Comparison of ENCODE assay signal across 22 cellular contexts in genomic region chr2:180050246-180050645, GRCh38. TPM values are rescaled to one million over a fixed set of nuclear protein-coding genes. Genes with fewer than 3 reads are reported as not detected.
DNase-seq lines count a peak whose midpoint lies in the region; ATAC-seq, FAIRE-seq and TF ChIP-seq lines count a peak whose summit lies in the region.
"Had no signal": no experiment of that assay in that cellular context is flagged by ENCODE, and none has a peak within 500 bp of the region (broad histone marks: within the 10 kb centered on the region; RNA-seq: fewer than 3 reads in every experiment).

No MANE protein-coding gene starts in this region.

- H3K56ac ChIP-seq in IMR-90 (ENCODE audit: extremely low read depth, insufficient read depth, low read length), result no peak overlapping the region
- no peak overlapping the region for H3K56ac ChIP-seq in H1 (replicated peaks; ENCODE audit: insufficient read length, low read depth, low read length)

- H2BK15ac ChIP-seq in IMR-90 (ENCODE audit: low read depth, low read length) (no peak overlapping the region), H1 (ENCODE audit: low read length) (no peak overlapping the region)

- H3K14ac ChIP-seq in IMR-90 (replicated peaks; ENCODE audit: low read depth, low read length) (no peak overlapping the region), H1 (ENCODE audit: insufficient read length) (no peak overlapping the region)

- no peak for ATAC-seq in IMR-90 (ENCODE audit: low read depth)
- ATAC-seq in T-cell (replicated peaks in 1 of 4), result no peak
- ATAC-seq in HG03442 (IDR thresholded peaks at IDR 0.05; ENCODE audit: unreplicated experiment), result no peak
- ATAC-seq: A549, HCT116, K562, SK-N-SH treated with all-trans-retinoic acid at 6 μM for 48 hours had no signal

- peaks cover 9 to 18% of the 10 kb centered on the region in 2 donors for H3K27me3 Mint-ChIP-seq in T-cell

- in situ Hi-C loops in IMR-90 (cut with MboI; ENCODE audit: low sequenced_read_pairs), result loop anchor here (25.0 kb wide), 1 partner anchor 638 kb away; no protein-coding TSS in a partner anchor

- H2BK5ac ChIP-seq in IMR-90 (ENCODE audit: low read depth, low read length, poor library complexity, severe bottlenecking) (no peak overlapping the region), H1 (ENCODE audit: low read depth, low read length) (no peak overlapping the region)

- no peaks in the 10 kb centered on the region for H3K36me3 Mint-ChIP-seq in T-cell

- H2AFZ ChIP-seq in IMR-90 (replicated peaks; ENCODE audit: low read length, poor library complexity) (no peak overlapping the region), H1 (ENCODE audit: low read length) (peak overlapping the region; percentile 92; the same call in 1 of the 2 replicates)

- H2BK12ac ChIP-seq in H1 (ENCODE audit: low read depth, low read length), result no peak overlapping the region

- 80% methylated on average over 1 of the region's 3 CpGs; no CpG with 5 or more reads in 1 of the 2 experiments for WGBS in IMR-90 (ENCODE audit: extremely low coverage in 2 of 2, insufficient read length in 1 of 2), 2 experiments
- WGBS in H1 (ENCODE audit: extremely low coverage in 1 of 2, insufficient coverage in 1 of 2, insufficient read length in 1 of 2, insufficient replicate concordance in 2 of 2, low coverage in 1 of 2, low lambda C conversion rate in 2 of 2, missing lambda C conversion rate in 1 of 2), 2 experiments, result 73% methylated on average over 3 of the region's 3 CpGs; no CpG with 5 or more reads in 1 of the 2 experiments

- TF ChIP-seq EP300 in H1 (IDR thresholded peaks at IDR 0.05; ENCODE audit: borderline replicate concordance in 1 of 2, low read depth in 2 of 2, low read length in 2 of 2), result no peak

- no peak overlapping the region for H3K23ac ChIP-seq in IMR-90 (ENCODE audit: low read depth, low read length)
- no peak overlapping the region for H3K23ac ChIP-seq in H1 (ENCODE audit: insufficient read length)

- no peak overlapping the region for H3K27ac ChIP-seq in IMR-90 (ENCODE audit: insufficient read depth, low read length)
- no peak overlapping the region for H3K27ac ChIP-seq in H1 (ENCODE audit: low read depth, low read length)
- H3K27ac ChIP-seq: A549, C4-2B had no signal

- H3K4me1 Mint-ChIP-seq in T-cell, result no peaks in the 10 kb centered on the region

- no peaks in the 10 kb centered on the region for H3K79me1 ChIP-seq in IMR-90 (ENCODE audit: low read depth in 1 of 2, low read length in 2 of 2)
- H3K79me1 ChIP-seq in H1 (ENCODE audit: low read depth, low read length), result no peaks in the 10 kb centered on the region

- H3K4ac ChIP-seq in IMR-90 (ENCODE audit: low read depth, low read length), result no peak overlapping the region
- H3K4ac ChIP-seq in H1 (replicated peaks; ENCODE audit: insufficient read length, low read depth, low read length), result no peak overlapping the region

- no TSS peak for BruUV-seq in IMR-90 (replicated peaks; lab: Mats Ljungman, UMichigan)

- peaks cover 0 to 3% (median 3%) of the 10 kb centered on the region in 3 donors for H3K9me3 Mint-ChIP-seq in T-cell

- H3K9ac ChIP-seq in IMR-90 (ENCODE audit: low read depth, low read length) (no peak overlapping the region), H1 (replicated peaks in 1 of 4; ENCODE audit: extremely low read depth in 1 of 4, low read depth in 3 of 4, low read length in 3 of 4) (no peak overlapping the region)

- H4K91ac ChIP-seq in IMR-90 (ENCODE audit: insufficient read depth, low read depth, low read length), result no peak overlapping the region
- H4K91ac ChIP-seq in H1 (replicated peaks; ENCODE audit: insufficient read length, low read length), result no peak overlapping the region

- TF ChIP-seq CTCF in IMR-90 (conservative IDR thresholded peaks at IDR 0.05; ENCODE audit: low read depth, low read length), result no peak
- TF ChIP-seq CTCF in H1 (IDR thresholded peaks at IDR 0.05; ENCODE audit: control extremely low read depth in 1 of 3, insufficient read depth in 1 of 3, low read depth in 1 of 3, low read length in 3 of 3), result no peak
- TF ChIP-seq CTCF in fibroblast of villous mesenchyme (IDR thresholded peaks at IDR 0.05; ENCODE audit: insufficient read depth, low read depth, low read length), result no peak

- no peak overlapping the region for H2AK9ac ChIP-seq in IMR-90 (replicated peaks; ENCODE audit: low read depth, low read length, poor library complexity)

- H3K4me3 ChIP-seq in IMR-90 (ENCODE audit: insufficient read depth, low read depth, low read length) (no peak overlapping the region), H1 (ENCODE audit: extremely low read depth in 1 of 4, insufficient read depth in 2 of 4, low read depth in 3 of 4, low read length in 4 of 4) (no peak overlapping the region), fibroblast of villous mesenchyme (ENCODE audit: low read depth, low read length) (no peak overlapping the region)
- H3K4me3 ChIP-seq: A549, K562 had no signal

- H3K18ac ChIP-seq in IMR-90 (ENCODE audit: low read depth, low read length) (no peak overlapping the region), H1 (ENCODE audit: extremely low read depth, low read length) (no peak overlapping the region)

- H3K4me3 Mint-ChIP-seq in T-cell, result no peak overlapping the region

- TF ChIP-seq RAD21 in IMR-90 (IDR thresholded peaks at IDR 0.05; ENCODE audit: low read length) (no peak), H1 (IDR thresholded peaks at IDR 0.05 in 1 of 2, conservative IDR thresholded peaks at IDR 0.05 in 1 of 2; ENCODE audit: low read depth in 2 of 2, low read length in 2 of 2) (no peak)

- TF ChIP-seq POLR2A in IMR-90 (IDR thresholded peaks at IDR 0.05; ENCODE audit: low read depth, low read length), result no peak
- no peak for TF ChIP-seq POLR2A in H1 (IDR thresholded peaks at IDR 0.05; ENCODE audit: control extremely low read depth in 1 of 2, low read depth in 2 of 2, low read length in 2 of 2)

- H2BK20ac ChIP-seq in IMR-90 (ENCODE audit: low read depth, low read length) (no peak overlapping the region), H1 (ENCODE audit: low read length) (no peak overlapping the region)

- no peaks in the 10 kb centered on the region for H3K9me1 ChIP-seq in IMR-90 (ENCODE audit: insufficient read depth, low read length)

- DNase-seq in EH (ENCODE audit: low read depth), result peak; percentile 47
- peak; percentile 59 for DNase-seq in IMR-90
- no peak for DNase-seq in H1 (ENCODE audit: low read depth in 1 of 2, low spot score in 2 of 2)
- peak; percentile 23 for DNase-seq in fibroblast of villous mesenchyme (ENCODE audit: low read depth)
- no peak for DNase-seq in medulla oblongata (ENCODE audit: extremely low spot score)
- DNase-seq in GM03348 (ENCODE audit: low spot score), result no peak
- no peak for DNase-seq in T-cell
- DNase-seq: DMS79, MV-4-11, NCI-H187, NCI-H2107, NCI-H510A, NCI-H774, RPMI8226, SIG-M5 had no signal

- no peak overlapping the region for H3K4me2 ChIP-seq in IMR-90 (ENCODE audit: low read depth, low read length)
- no peak overlapping the region for H3K4me2 ChIP-seq in H1 (ENCODE audit: insufficient read depth in 1 of 2, low read depth in 2 of 2, low read length in 2 of 2)
- H3K4me2 ChIP-seq: A549 had no signal

- intact Hi-C loops in IMR-90 (cut with micrococcal nuclease), result no loop called here

- H2AK5ac ChIP-seq in IMR-90 (ENCODE audit: low read depth, low read length), result no peak overlapping the region
- H2AK5ac ChIP-seq in H1 (ENCODE audit: low read depth, low read length), result no peak overlapping the region

- H3K23me2 ChIP-seq in H1 (ENCODE audit: low read depth, low read length), result no peaks in the 10 kb centered on the region

- H3K36me3 ChIP-seq in IMR-90 (ENCODE audit: control insufficient read depth, insufficient read depth, low read length), result no peaks in the 10 kb centered on the region
- no peaks in the 10 kb centered on the region for H3K36me3 ChIP-seq in H1 (ENCODE audit: control insufficient read depth in 2 of 4, insufficient read depth in 4 of 4, low read length in 3 of 4)

- H2BK120ac ChIP-seq in IMR-90 (ENCODE audit: low read depth, low read length) (no peak overlapping the region), H1 (replicated peaks; ENCODE audit: low read depth, low read length) (no peak overlapping the region)

- H4K20me1 ChIP-seq in IMR-90 (ENCODE audit: insufficient read depth, low read length) (no peaks in the 10 kb centered on the region), H1 (replicated peaks in 1 of 2; ENCODE audit: control insufficient read depth in 1 of 2, insufficient read depth in 2 of 2, low read length in 2 of 2) (no peaks in the 10 kb centered on the region)

- POLR2A ChIA-PET in IMR-90 (lab: Charles Lee; ENCODE audit: unreplicated experiment) (no interaction called here), H1 (lab: Charles Lee; ENCODE audit: partially characterized antibody) (no interaction called here), T-cell (lab: Charles Lee) (no interaction called here)

- H3K4me1 ChIP-seq in IMR-90 (ENCODE audit: control insufficient read depth, insufficient read depth, low read length) (no peaks in the 10 kb centered on the region), H1 (replicated peaks in 1 of 4; ENCODE audit: control insufficient read depth in 3 of 4, insufficient read depth in 4 of 4, low read length in 3 of 4) (no peaks in the 10 kb centered on the region; a peak in 1 of 7 replicates)
- H3K4me1 ChIP-seq: A549 had no signal

- no peak for FAIRE-seq in H1 (lab: Jason Lieb, UNC)
- FAIRE-seq: A549, G401.6, K562 had no signal

- dilution Hi-C loops in IMR-90 (cut with HindIII; ENCODE audit: low sequenced_read_pairs, unreplicated experiment), result no loop called here

- no peak overlapping the region for H4K5ac ChIP-seq in IMR-90 (ENCODE audit: low read depth, low read length)
- no peak overlapping the region for H4K5ac ChIP-seq in H1 (ENCODE audit: insufficient read length, low read depth, low read length)

- H3K79me2 ChIP-seq in H1 (ENCODE audit: control insufficient read depth in 1 of 2, insufficient read depth in 2 of 2, low read length in 2 of 2), result no peaks in the 10 kb centered on the region

- H4K8ac ChIP-seq in IMR-90 (ENCODE audit: low read depth in 2 of 2, low read length in 2 of 2) (no peak overlapping the region), H1 (ENCODE audit: extremely low read depth, insufficient read depth, low read length) (no peak overlapping the region)

- no peaks in the 10 kb centered on the region for H3K9me3 ChIP-seq in IMR-90 (ENCODE audit: control insufficient read depth, insufficient read depth, low read length)
- H3K9me3 ChIP-seq in H1 (ENCODE audit: insufficient read depth in 2 of 2, low read depth in 1 of 2, low read length in 1 of 2), result no peaks in the 10 kb centered on the region
- H3K9me3 ChIP-seq: A549 had no signal

- H3K27me3 ChIP-seq in IMR-90 (ENCODE audit: control insufficient read depth, insufficient read depth, low read length) (no peaks in the 10 kb centered on the region; the same call in 1 of the 2 replicates), H1 (replicated peaks in 1 of 4; ENCODE audit: control insufficient read depth in 3 of 4, extremely low read depth in 1 of 4, insufficient read depth in 3 of 4, low read length in 3 of 4) (no peaks in the 10 kb centered on the region)

- H3K27ac Mint-ChIP-seq in T-cell, result no peak overlapping the region

- CTCF ChIA-PET in IMR-90 (lab: Yijun Ruan, JAX) (no interaction called here), H1 (lab: Charles Lee; ENCODE audit: partially characterized antibody) (interaction anchor here (2.0 kb wide), 1 partner anchor 11 kb away, joined by 5 read pairs; no protein-coding TSS in a partner anchor), T-cell (lab: Charles Lee) (no interaction called here)

RNA-seq across cellular contexts. Expression of gene CWC22, which starts 43.1 kb away (rescaled TPM):
- total RNA-seq in IMR-90 (2012; rRNA removed), result 17.9 and 21.1 TPM in 2 replicates
- polyA plus RNA-seq in IMR-90 (2012; rRNA removed), result 3.5 and 4.5 TPM in 2 replicates
- 0.32 and 0.71 TPM in 2 replicates for polyA plus RNA-seq in IMR-90 (2012; cell fraction: cytosol; rRNA removed)
- 0.60 and 5.3 TPM in 2 replicates for polyA plus RNA-seq in IMR-90 (2012; cell fraction: nucleus; rRNA removed; ENCODE audit: low replicate concordance)
- 30.2 and 34.0 TPM in 2 replicates for total RNA-seq in H1 (2021; fragmentation: NEBNext Ultra II Directional; extraction: Animal tissue kit (Norgen Biotek cat#: 25700))
- 2.7 and 3.7 TPM in 2 replicates for polyA plus RNA-seq in H1 (2011; rRNA removed)
- polyA plus RNA-seq in H1 (2011; cell fraction: cytosol; rRNA removed), result 6.7 TPM
- 2.9 TPM for polyA plus RNA-seq in H1 (2011; cell fraction: nucleus; rRNA removed)
- polyA plus RNA-seq in H1 (2012, experiment 1 of 2), result 17.0 to 40.2 TPM (median 21.2 TPM) in 4 replicates
- 1.3 TPM for polyA plus RNA-seq in H1 (2012, experiment 2 of 2)
- 34.5 TPM for polyA plus RNA-seq in H1 (2013, experiment 1 of 2)
- polyA plus RNA-seq in H1 (2013, experiment 2 of 2), result 33.4 TPM
- 8.2 and 12.9 TPM in 2 replicates for polyA minus RNA-seq in H1 (2011; rRNA and poly(A)+ RNA removed)
- polyA minus RNA-seq in H1 (2011; cell fraction: cytosol; rRNA and poly(A)+ RNA removed), result 6.4 TPM
- 16.6 TPM for polyA minus RNA-seq in H1 (2011; cell fraction: nucleus; rRNA and poly(A)+ RNA removed)
- 11.3 and 17.3 TPM in 2 replicates for total RNA-seq in fibroblast of villous mesenchyme
- 10 to 100 TPM; 16.1 to 24.1 (median 22.6) TPM for total RNA-seq in T-cell

Comparison
In these comparisons a context has a peak if more than half of its experiments do, and no peak if none do; other contexts are left out.
1. DNase-seq: peak in EH (single experiment), IMR-90 (single experiment) and fibroblast of villous mesenchyme (single experiment); none in H1 (0 of 2), medulla oblongata (single experiment), GM03348 (single experiment) and T-cell (0 of 34).